Comparison of ENCODE assay signal across 25 cellular contexts in genomic region chr2:50620783-50621182, GRCh38.
"Had no signal": no experiment of that assay in that cellular context is flagged by ENCODE, and none has a peak within 500 bp of the region (broad histone marks: within the 10 kb centered on the region; RNA-seq: fewer than 3 reads in every experiment).

No MANE protein-coding gene starts in this region.

- H3K36me3 ChIP-seq: breast epithelium, esophagus muscularis mucosa, ovary, sigmoid colon, thyroid gland, upper lobe of right lung had no signal

- DNase-seq: activated CD4-positive, alpha-beta T cell treated with anti-CD3 and anti-CD28 coated beads, Interleukin-2, amount 50 U/mL, for 1 hour; activated CD8-positive, alpha-beta T cell treated with anti-CD3 and anti-CD28 coated beads for 36 hours; activated naive CD4-positive, alpha-beta T cell; activated T-cell treated with anti-CD3 and anti-CD28 coated beads, Interleukin-2, amount 50 U/mL, for 4 hours; central memory CD4-positive, alpha-beta T cell; foreskin keratinocyte; islet precursor cell; left cardiac atrium; left ventricle myocardium superior; naive B cell; nephron progenitor cell; ovary; sigmoid colon; small intestine; stimulated activated CD4-positive, alpha-beta T cell treated with anti-CD3 and anti-CD28 coated beads, Interleukin-4, amount 100 ng/mL, for 24 hours; stimulated activated naive CD8-positive, alpha-beta T cell treated with anti-CD3 and anti-CD28 coated beads, Interleukin-15, amount 100 ng/mL, for 72 hours; substantia nigra; T-helper 17 cell; T1000; thyroid gland; upper lobe of right lung had no signal

- H3K4me1 ChIP-seq: breast epithelium, esophagus muscularis mucosa, foreskin keratinocyte, sigmoid colon, thyroid gland, upper lobe of right lung had no signal

- H3K27ac ChIP-seq: breast epithelium, esophagus muscularis mucosa, foreskin keratinocyte, ovary, sigmoid colon, thyroid gland, upper lobe of right lung had no signal

- H3K27me3 ChIP-seq: breast epithelium, esophagus muscularis mucosa, foreskin keratinocyte, ovary, sigmoid colon, thyroid gland, upper lobe of right lung had no signal

- H3K9me3 ChIP-seq: breast epithelium, esophagus muscularis mucosa, ovary, sigmoid colon, thyroid gland, upper lobe of right lung had no signal

- ATAC-seq: activated CD8-positive, alpha-beta T cell treated with anti-CD3 and anti-CD28 coated beads for 36 hours; activated naive CD4-positive, alpha-beta T cell treated with anti-CD3 and anti-CD28 coated beads, Interleukin-2, amount 50 U/mL, for 72 hours; activated T-cell treated with anti-CD3 and anti-CD28 coated beads, Interleukin-2, amount 50 U/mL, for 4 hours; foreskin keratinocyte; left cardiac atrium; left ventricle myocardium superior; stimulated activated memory B cell treated with anti-CD40 and anti-IgM and Interleukin-4, amounts not matched to agents 10 μg/mL and 1 μg/mL and 100 μg/mL, for 72 hours; stimulated activated naive CD8-positive, alpha-beta T cell treated with anti-CD3 and anti-CD28 coated beads, Interleukin-15, amount 100 ng/mL, for 72 hours; T-helper 17 cell; upper lobe of right lung had no signal

- H3K4me3 ChIP-seq: breast epithelium, esophagus muscularis mucosa, ovary, sigmoid colon, thyroid gland, upper lobe of right lung had no signal
